Comparison of ENCODE assay signal across 8 cellular contexts in genomic region chr1:149792912-149793521, GRCh38. TPM values are rescaled to one million over a fixed set of nuclear protein-coding genes. Genes with fewer than 3 reads are reported as not detected.
DNase-seq lines count a peak whose midpoint lies in the region; ATAC-seq and TF ChIP-seq lines count a peak whose summit lies in the region.
"Not testable (repeated sequence)": the region's sequence is repeated elsewhere in the genome, so short reads cannot be mapped to it uniquely, and the experiment has no call there.

No MANE protein-coding gene starts in this region.

- ATAC-seq in GM21423 (IDR thresholded peaks at IDR 0.05; ENCODE audit: unreplicated experiment) = peak; percentile 85

- H3K36me3 Mint-ChIP-seq in Caco-2 (ENCODE audit: insufficient read depth, unreplicated experiment) = not testable (repeated sequence)

- H3K27ac Mint-ChIP-seq in Caco-2 (ENCODE audit: unreplicated experiment) = peak overlapping the region; percentile 97

- intact Hi-C loops in Caco-2 (cut with micrococcal nuclease; ENCODE audit: unreplicated experiment) = not testable (repeated sequence)

- DNase-seq in Caco-2 (peak; percentile 64 to 88), HT1080 (ENCODE audit: low read depth) (peak; percentile 63), NOMO-1 treated with dmso at 0.1 percent for 144 hours (lab: John Stamatoyannopoulos, UW; ENCODE audit: unreplicated experiment) (peak; percentile 15), activated T-cell treated with anti-CD3 and anti-CD28 coated beads for 4 hours (peak; percentile 79), mucosa of gallbladder (ENCODE audit: low spot score) (peak; percentile 63)
- peak; percentile 69 to 79 for DNase-seq in stimulated activated CD8-positive, alpha-beta memory T cell treated with anti-CD3 and anti-CD28 coated beads, Interleukin-15, amount 100 ng/mL, for 48 hours (ENCODE audit: low read depth in 2 of 2)

- TF ChIP-seq CTCF in Caco-2 (IDR thresholded peaks at IDR 0.05; ENCODE audit: insufficient read depth in 1 of 2, low read depth in 1 of 2, low read length in 1 of 2, severe bottlenecking in 1 of 2, unreplicated experiment in 1 of 2) = peak; percentile 45 to 65

- not testable (repeated sequence) for H3K9me3 Mint-ChIP-seq in Caco-2 (ENCODE audit: unreplicated experiment)

- 1 to 2% methylated on average over 26 to 42 of the region's 52 CpGs for WGBS in esophagus, 2 donors

- not testable (repeated sequence) for BruUV-seq in Caco-2 (replicated peaks; lab: Mats Ljungman, UMichigan)

- POLR2A ChIA-PET in Caco-2 (lab: Charles Lee) = not testable (repeated sequence)

- not testable (repeated sequence) for H3K36me3 ChIP-seq in Caco-2 (ENCODE audit: control insufficient read depth, insufficient read depth, low read length); esophagus (ENCODE audit: control insufficient read depth in 2 of 2, insufficient read depth in 2 of 2, low read length in 1 of 2)

- H3K4me1 ChIP-seq in Caco-2; esophagus (ENCODE audit: control insufficient read depth in 2 of 2, insufficient read depth in 2 of 2, low read length in 1 of 2): not testable (repeated sequence)

- not testable (repeated sequence) for H3K4me1 Mint-ChIP-seq in Caco-2 (ENCODE audit: low read depth, unreplicated experiment)

- peak overlapping the region in 1 of 2 donors; percentile 21 for H3K27ac ChIP-seq in esophagus (ENCODE audit: low read depth in 2 of 2, low read length in 1 of 2)

- H3K9me3 ChIP-seq in Caco-2; esophagus (ENCODE audit: control insufficient read depth in 2 of 2, insufficient read depth in 1 of 2, low read depth in 1 of 2, low read length in 1 of 2): not testable (repeated sequence)

- peak overlapping the region; percentile 94 for H3K4me3 Mint-ChIP-seq in Caco-2 (ENCODE audit: unreplicated experiment)

- CTCF ChIA-PET in Caco-2 (lab: Charles Lee) = not testable (repeated sequence)

- H3K4me3 ChIP-seq in Caco-2 (ENCODE audit: low read depth, low read length) = peak overlapping the region; percentile 41
- peak overlapping the region; percentile 56 for H3K4me3 ChIP-seq in esophagus (ENCODE audit: low read depth in 1 of 2, low read length in 2 of 2)

- H3K27me3 Mint-ChIP-seq in Caco-2 (ENCODE audit: insufficient read depth, unreplicated experiment) = not testable (repeated sequence)

- H3K27me3 ChIP-seq in Caco-2 (replicated peaks; ENCODE audit: control insufficient read depth, insufficient read depth, low read length); esophagus (ENCODE audit: control insufficient read depth in 1 of 2, insufficient read depth in 2 of 2, low read length in 2 of 2): not testable (repeated sequence)

RNA-seq across cellular contexts. Expression of gene FCGR1A, which starts 10.5 kb away (rescaled TPM):
- not detected in 2 replicates for total RNA-seq in Caco-2 (2022)
- total RNA-seq in HT1080 (2014; rRNA removed; shearing (Covaris generic)) = not detected in 2 replicates
- polyA plus RNA-seq in HT1080 (2015; cell fraction: cytosol; rRNA removed) = not detected in 2 replicates
- polyA plus RNA-seq in HT1080 (2015; cell fraction: nucleus; rRNA removed) = not detected in 2 replicates
- polyA plus RNA-seq in esophagus = under 1 TPM; 0.92 to 1.00 TPM
- total RNA-seq in mucosa of gallbladder = 13.2 TPM

Comparison
In these comparisons a context has a peak if more than half of its experiments do, and no peak if none do; other contexts are left out.
1. DNase-seq: peak in every context shown above with its lines; median percentile 79 in activated T-cell treated with anti-CD3 and anti-CD28 coated beads for 4 hours; 76 in Caco-2; 74 in stimulated activated CD8-positive, alpha-beta memory T cell treated with anti-CD3 and anti-CD28 coated beads, Interleukin-15, amount 100 ng/mL, for 48 hours; 63 in HT1080; 63 in mucosa of gallbladder; 15 in NOMO-1 treated with dmso at 0.1 percent for 144 hours.
2. RNA of gene FCGR1A, which starts 10.5 kb away (total RNA-seq): 13.2 TPM in mucosa of gallbladder (single experiment); not detected in Caco-2 and not detected in HT1080; every median in the first group is over 10 times any median in the second.